26 cellular contexts compared by ENCODE assay signal in the genomic region with DNA sequence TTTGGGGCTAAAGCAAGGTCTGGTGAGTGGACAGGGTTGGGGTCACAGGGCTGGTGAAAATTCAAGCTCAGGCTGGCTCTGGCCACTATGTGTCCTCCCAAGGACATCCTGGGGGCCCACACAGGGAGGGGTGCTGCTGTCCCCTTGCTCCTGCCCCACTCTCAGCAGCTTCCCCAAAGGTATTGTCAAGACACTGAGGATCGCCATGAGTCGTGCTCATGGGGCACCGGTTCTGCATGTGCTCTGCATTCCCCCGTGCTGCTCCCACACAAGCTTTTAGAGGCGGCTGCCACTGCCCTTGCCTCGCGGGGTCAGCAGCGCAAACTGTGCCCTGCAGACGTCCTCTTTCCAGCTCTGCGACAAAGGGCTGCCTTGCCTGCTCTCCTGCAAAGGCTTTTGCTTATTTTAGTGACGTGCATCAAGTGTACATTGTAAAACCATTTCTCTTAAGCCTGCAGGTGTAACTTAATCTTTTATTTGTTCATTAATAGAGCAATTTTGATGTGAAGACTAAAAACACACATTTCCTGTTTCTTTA.
DNase-seq lines count a peak whose midpoint lies in the region; ATAC-seq and TF ChIP-seq lines count a peak whose summit lies in the region.
"Had no signal": no experiment of that assay in that cellular context is flagged by ENCODE, and none has a peak within 500 bp of the region (broad histone marks: within the 10 kb centered on the region; RNA-seq: fewer than 3 reads in every experiment).

No MANE protein-coding gene starts in this region.

- intact Hi-C loops in uterus (cut with DNase I; ENCODE audit: low total_unique reads): no loop called here

- H3K4me3 Mint-ChIP-seq in neural crest cell: no peak overlapping the region
- H3K4me3 Mint-ChIP-seq: activated CD4-positive, alpha-beta memory T cell treated with anti-CD3 and anti-CD28 coated beads, Interleukin-2, amount 10 ng/mL, durations not matched to agents 7 days and 5 days; CD14-positive monocyte; naive thymus-derived CD8-positive, alpha-beta T cell; T-helper 1 cell treated with Interleukin-12 subunit alpha and Interleukin-12 subunit beta and Interleukin-4 antibody, amounts not matched to agents 30 μg/mL and 1 μg/mL, for 36 hours had no signal

- H3K27me3 Mint-ChIP-seq in neural crest cell (ENCODE audit: low read depth): no peaks in the 10 kb centered on the region
- H3K27me3 Mint-ChIP-seq: activated CD4-positive, alpha-beta memory T cell treated with anti-CD3 and anti-CD28 coated beads, Interleukin-2, amount 10 ng/mL, durations not matched to agents 7 days and 5 days had no signal

- H3K36me3 ChIP-seq in uterus: no peaks in the 10 kb centered on the region
- H3K36me3 ChIP-seq: colonic mucosa, lower lobe of right lung, pancreas, upper lobe of left lung had no signal

- H3K4me3 ChIP-seq in uterus: no peak overlapping the region
- H3K4me3 ChIP-seq: colonic mucosa, lower lobe of right lung, pancreas, SK-N-MC, upper lobe of left lung had no signal

- peaks cover 0 to 15% of the 10 kb centered on the region in 2 donors for H3K4me1 ChIP-seq in uterus
- H3K4me1 ChIP-seq: colonic mucosa had no signal

- peak; percentile 60 for DNase-seq in DMS79 treated with DMSO at 0.1 percent for 48 hours (lab: John Stamatoyannopoulos, UW)
- DNase-seq in NCI-H1092 treated with DMSO at 0.1 percent for 48 hours (lab: John Stamatoyannopoulos, UW): peak; percentile 49
- peak; percentile 20 for DNase-seq in NCI-H69 (lab: John Stamatoyannopoulos, UW)
- DNase-seq in neural crest cell (ENCODE audit: low read depth, low spot score): no peak
- no peak for DNase-seq in GM13977 (ENCODE audit: low spot score)
- no peak for DNase-seq in uterus
- DNase-seq: activated CD4-positive, alpha-beta memory T cell treated with anti-CD3 and anti-CD28 coated beads, Interleukin-2, amount 10 ng/mL, durations not matched to agents 7 days and 5 days; activated CD4-positive, alpha-beta T cell treated with anti-CD3 and anti-CD28 coated beads for 1 hour; anterior cingulate cortex; colonic mucosa; effector CD8-positive, alpha-beta T cell; glutamatergic neuron; IMR-90; lower lobe of right lung; NCI-H1048; NCI-H82; pancreas had no signal

- no peak for TF ChIP-seq CTCF in neural crest cell (conservative IDR thresholded peaks at IDR 0.05)
- no peak for TF ChIP-seq CTCF in GM13977 (IDR thresholded peaks at IDR 0.05; ENCODE audit: extremely low read depth, insufficient read depth, missing control alignments)
- TF ChIP-seq CTCF in uterus (IDR thresholded peaks at IDR 0.05): no peak

- peaks cover 3% of the 10 kb centered on the region for H3K36me3 Mint-ChIP-seq in neural crest cell (ENCODE audit: low read depth)
- H3K36me3 Mint-ChIP-seq: activated naive CD4-positive, alpha-beta T cell treated with anti-CD3 and anti-CD28 coated beads, Interleukin-2, amount 50 U/mL, for 72 hours; CD14-positive monocyte had no signal

- peaks cover 9% of the 10 kb centered on the region for H3K9me3 Mint-ChIP-seq in neural crest cell
- H3K9me3 Mint-ChIP-seq: activated T-helper 2 cell treated with anti-CD3 and anti-CD28 coated beads, Interferon-gamma antibody, Interleukin-2, Interleukin-4, amounts not matched to agents 10 μg/mL and 5 μg/mL and 100 μg/mL, durations not matched to agents 14 hours and 24 hours and 36 hours had no signal

- no peak overlapping the region for H3K27ac ChIP-seq in uterus
- H3K27ac ChIP-seq: colonic mucosa, lower lobe of right lung, pancreas, RWPE1, SK-N-MC, upper lobe of left lung had no signal

- ATAC-seq in GM21619 (IDR thresholded peaks at IDR 0.05; ENCODE audit: unreplicated experiment): no peak
- ATAC-seq: activated naive CD4-positive, alpha-beta T cell treated with anti-CD3 and anti-CD28 coated beads, Interleukin-2, amount 50 U/mL, for 72 hours; lower lobe of right lung; naive thymus-derived CD8-positive, alpha-beta T cell; pancreas had no signal

- H3K27me3 ChIP-seq in uterus: no peaks in the 10 kb centered on the region
- H3K27me3 ChIP-seq: colonic mucosa, pancreas, upper lobe of left lung had no signal

- peaks cover 7% of the 10 kb centered on the region for H3K4me1 Mint-ChIP-seq in neural crest cell
- H3K4me1 Mint-ChIP-seq: activated CD4-positive, alpha-beta memory T cell treated with anti-CD3 and anti-CD28 coated beads, Interleukin-2, amount 10 ng/mL, durations not matched to agents 7 days and 5 days; CD14-positive monocyte; naive thymus-derived CD8-positive, alpha-beta T cell had no signal

- no peaks in the 10 kb centered on the region for H3K9me3 ChIP-seq in uterus
- H3K9me3 ChIP-seq: colonic mucosa, lower lobe of right lung, pancreas, upper lobe of left lung had no signal

- H3K27ac Mint-ChIP-seq in neural crest cell (ENCODE audit: unreplicated experiment): peak overlapping the region; percentile 35
- H3K27ac Mint-ChIP-seq: activated CD4-positive, alpha-beta memory T cell treated with anti-CD3 and anti-CD28 coated beads, Interleukin-2, amount 10 ng/mL, durations not matched to agents 7 days and 5 days; activated naive CD4-positive, alpha-beta T cell treated with anti-CD3 and anti-CD28 coated beads, Interleukin-2, amount 50 U/mL, for 72 hours; activated T-helper 2 cell treated with anti-CD3 and anti-CD28 coated beads, Interferon-gamma antibody, Interleukin-2, Interleukin-4, amounts not matched to agents 10 μg/mL and 5 μg/mL and 100 μg/mL, durations not matched to agents 14 hours and 24 hours and 36 hours; CD14-positive monocyte; naive thymus-derived CD8-positive, alpha-beta T cell; T-helper 1 cell treated with Interleukin-12 subunit alpha and Interleukin-12 subunit beta and Interleukin-4 antibody, amounts not matched to agents 30 μg/mL and 1 μg/mL, for 36 hours had no signal

- in situ Hi-C loops in GM13977 (cut with MboI; ENCODE audit: low pct_unique_long_range_greater_than_20kb, low sequenced_read_pairs, unreplicated experiment): no loop called here

- TF ChIP-seq POLR2A in uterus (IDR thresholded peaks at IDR 0.05): no peak

Comparison
In these comparisons a context has a peak if more than half of its experiments do, and no peak if none do; other contexts are left out.
1. DNase-seq: peak in DMS79 treated with DMSO at 0.1 percent for 48 hours (single experiment), NCI-H1092 treated with DMSO at 0.1 percent for 48 hours (single experiment) and NCI-H69 (single experiment); none in neural crest cell (single experiment), GM13977 (single experiment) and uterus (0 of 2).